In the genomic region with DNA sequence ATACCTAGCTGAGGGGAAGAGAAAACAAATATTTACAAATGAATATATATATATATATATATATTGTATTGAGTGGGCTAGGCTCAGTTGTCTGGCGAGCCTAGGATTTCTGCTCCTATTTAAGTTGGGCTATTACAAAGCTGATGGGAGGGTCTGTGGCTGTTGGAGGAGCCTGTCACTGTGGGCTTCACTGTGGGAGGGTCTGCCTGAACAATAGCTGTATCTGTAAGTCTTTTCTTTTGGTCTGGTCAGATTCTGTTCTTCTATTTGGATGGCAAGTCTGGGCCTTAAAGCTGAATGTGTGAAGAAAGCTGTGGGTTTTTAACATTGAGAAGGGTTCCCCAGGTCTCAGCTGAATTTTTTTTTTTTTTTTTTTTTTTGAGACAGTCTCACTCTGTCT, we compare ENCODE assay signal across 17 cellular contexts.
DNase-seq lines count a peak whose midpoint lies in the region.
"Had no signal": no experiment of that assay in that cellular context is flagged by ENCODE, and none has a peak within 500 bp of the region (broad histone marks: within the 10 kb centered on the region; RNA-seq: fewer than 3 reads in every experiment).

No MANE protein-coding gene starts in this region.

- DNase-seq in mesenchymal stem cell (no peak), neuronal stem cell (ENCODE audit: low spot score) (peak; percentile 20), NCI-H345 treated with DMSO at 0.1 percent for 48 hours (lab: John Stamatoyannopoulos, UW; ENCODE audit: unreplicated experiment) (no peak), NOMO-1 (lab: John Stamatoyannopoulos, UW; ENCODE audit: unreplicated experiment in 2 of 2) (no peak), NCI-H226 (no peak)
- DNase-seq in activated CD4-positive, alpha-beta T cell treated with anti-CD3 and anti-CD28 coated beads, Interleukin-2, amount 10 ng/mL, durations not matched to agents 24 days and 14 days: no peak
- DNase-seq: ACHN; BE2C; C1 segment of cervical spinal cord; CD4-positive, CD25-positive, alpha-beta regulatory T cell; CD8-positive, alpha-beta memory T cell; COR-L47; GDM1; GM23248 had no signal

- H3K14ac ChIP-seq in mesenchymal stem cell (ENCODE audit: low read length in 2 of 2) (no peak overlapping the region), neuronal stem cell (ENCODE audit: low read length) (no peak overlapping the region)

- no peak overlapping the region for H2BK5ac ChIP-seq in mesenchymal stem cell (ENCODE audit: low read depth, low read length, poor library complexity, severe bottlenecking)
- no peak overlapping the region for H2BK5ac ChIP-seq in neuronal stem cell (ENCODE audit: low read length)

- WGBS in mesenchymal stem cell: 92% methylated on average over 1 of the region's 1 CpG
- no CpG with 5 or more reads among the region's 1 CpG for WGBS in neuronal stem cell (ENCODE audit: extremely low coverage in 2 of 2, insufficient read length in 2 of 2, insufficient replicate concordance in 1 of 2), 2 donors

- H2BK120ac ChIP-seq in mesenchymal stem cell (ENCODE audit: low read depth, low read length) (no peak overlapping the region), neuronal stem cell (ENCODE audit: low read depth, low read length) (no peak overlapping the region)

- H3K4ac ChIP-seq in mesenchymal stem cell (ENCODE audit: low read depth in 1 of 2, low read length in 2 of 2): no peak overlapping the region
- H3K4ac ChIP-seq in neuronal stem cell (ENCODE audit: low read length): no peak overlapping the region

- H3K27ac Mint-ChIP-seq in activated CD4-positive, alpha-beta T cell treated with anti-CD3 and anti-CD28 coated beads, Interleukin-2, amount 10 ng/mL, durations not matched to agents 24 days and 14 days: no peak overlapping the region
- H3K27ac Mint-ChIP-seq: CD8-positive, alpha-beta memory T cell; IgD-negative memory B cell had no signal

- H3K9me3 ChIP-seq in HUES6 (ENCODE audit: control insufficient read depth, insufficient read depth, low read depth, low read length) (no peaks in the 10 kb centered on the region), mesenchymal stem cell (ENCODE audit: control insufficient read depth, low read length) (no peaks in the 10 kb centered on the region), neuronal stem cell (replicated peaks in 1 of 2; ENCODE audit: control insufficient read depth in 2 of 2, insufficient read depth in 1 of 2, low read depth in 1 of 2, low read length in 2 of 2) (no peaks in the 10 kb centered on the region)
- H3K9me3 ChIP-seq: BE2C, HAP-1 had no signal

- H3K27me3 ChIP-seq in HUES6 (ENCODE audit: control insufficient read depth, insufficient read depth, low read length) (no peaks in the 10 kb centered on the region), mesenchymal stem cell (ENCODE audit: control insufficient read depth in 1 of 2, insufficient read depth in 1 of 2, low read length in 2 of 2) (peaks cover 4 to 16% of the 10 kb centered on the region in 2 experiments), neuronal stem cell (ENCODE audit: control insufficient read depth in 3 of 3, insufficient read depth in 3 of 3, low read depth in 1 of 3, low read length in 3 of 3) (no peaks in the 10 kb centered on the region)
- H3K27me3 ChIP-seq: BE2C had no signal

- no peak overlapping the region for H2AFZ ChIP-seq in mesenchymal stem cell (ENCODE audit: low read depth, low read length)
- no peak overlapping the region for H2AFZ ChIP-seq in neuronal stem cell (ENCODE audit: low read length)
- H2AFZ ChIP-seq: GM23248 had no signal

- no peaks in the 10 kb centered on the region for H3K36me3 ChIP-seq in HUES6 (ENCODE audit: control insufficient read depth, insufficient read depth, low read length)
- H3K36me3 ChIP-seq in mesenchymal stem cell (ENCODE audit: control insufficient read depth in 1 of 2, insufficient read depth in 2 of 2, low read depth in 1 of 2, low read length in 2 of 2): no peaks in the 10 kb centered on the region
- no peaks in the 10 kb centered on the region for H3K36me3 ChIP-seq in neuronal stem cell (replicated peaks in 1 of 2; ENCODE audit: control insufficient read depth in 2 of 2, insufficient read depth in 2 of 2, low read length in 2 of 2)
- H3K36me3 ChIP-seq: BE2C, HAP-1 had no signal

- intact Hi-C loops in activated CD4-positive, alpha-beta T cell treated with anti-CD3 and anti-CD28 coated beads, Interleukin-2, amount 10 ng/mL, durations not matched to agents 24 days and 14 days (cut with micrococcal nuclease): no loop called here

- H4K91ac ChIP-seq in mesenchymal stem cell (ENCODE audit: low read length) (no peak overlapping the region), neuronal stem cell (ENCODE audit: low read depth, low read length, poor library complexity) (no peak overlapping the region)

- H3K18ac ChIP-seq in mesenchymal stem cell (ENCODE audit: low read depth in 1 of 2, low read length in 2 of 2) (no peak overlapping the region), neuronal stem cell (ENCODE audit: low read length) (no peak overlapping the region)

- no peak overlapping the region for H3K4me3 Mint-ChIP-seq in activated CD4-positive, alpha-beta T cell treated with anti-CD3 and anti-CD28 coated beads, Interleukin-2, amount 10 ng/mL, durations not matched to agents 24 days and 14 days
- H3K4me3 Mint-ChIP-seq: CD4-positive, CD25-positive, alpha-beta regulatory T cell; CD8-positive, alpha-beta memory T cell; IgD-negative memory B cell had no signal

- no peak overlapping the region for H2BK12ac ChIP-seq in mesenchymal stem cell (ENCODE audit: low read length in 2 of 2)
- H2BK12ac ChIP-seq in neuronal stem cell (ENCODE audit: low read length): no peak overlapping the region

- no peak overlapping the region for H4K8ac ChIP-seq in mesenchymal stem cell (ENCODE audit: low read length)
- no peak overlapping the region for H4K8ac ChIP-seq in neuronal stem cell (ENCODE audit: low read depth, low read length)

- no peaks in the 10 kb centered on the region for H3K9me3 Mint-ChIP-seq in activated CD4-positive, alpha-beta T cell treated with anti-CD3 and anti-CD28 coated beads, Interleukin-2, amount 10 ng/mL, durations not matched to agents 24 days and 14 days
- H3K9me3 Mint-ChIP-seq: CD8-positive, alpha-beta memory T cell; IgD-negative memory B cell had no signal

- H3K79me1 ChIP-seq in mesenchymal stem cell (replicated peaks; ENCODE audit: low read length, poor library complexity, severe bottlenecking): no peaks in the 10 kb centered on the region
- H3K79me1 ChIP-seq in neuronal stem cell (ENCODE audit: low read depth, low read length): no peaks in the 10 kb centered on the region

- no peak overlapping the region for H3K4me3 ChIP-seq in HUES6 (ENCODE audit: low read depth, low read length)
- no peak overlapping the region for H3K4me3 ChIP-seq in mesenchymal stem cell (ENCODE audit: insufficient read depth in 1 of 2, low read depth in 1 of 2, low read length in 2 of 2)
- H3K4me3 ChIP-seq in neuronal stem cell (ENCODE audit: low read length in 2 of 2): no peak overlapping the region
- H3K4me3 ChIP-seq: GM23248, HAP-1 had no signal

- no peak overlapping the region for H2BK15ac ChIP-seq in mesenchymal stem cell (ENCODE audit: low read depth, poor library complexity, severe bottlenecking)
- no peak overlapping the region for H2BK15ac ChIP-seq in neuronal stem cell (ENCODE audit: low read length)

- H3K9ac ChIP-seq in HUES6 (ENCODE audit: low read length): peak overlapping the region; percentile 45
- H3K9ac ChIP-seq in mesenchymal stem cell (ENCODE audit: low read length): no peak overlapping the region
- no peak overlapping the region for H3K9ac ChIP-seq in neuronal stem cell (ENCODE audit: low read depth, low read length, poor library complexity)
- H3K9ac ChIP-seq: GM23248 had no signal

- H3K27me3 Mint-ChIP-seq in activated CD4-positive, alpha-beta T cell treated with anti-CD3 and anti-CD28 coated beads, Interleukin-2, amount 10 ng/mL, durations not matched to agents 24 days and 14 days: no peaks in the 10 kb centered on the region
- H3K27me3 Mint-ChIP-seq: CD4-positive, CD25-positive, alpha-beta regulatory T cell had no signal

- H3K4me2 ChIP-seq in mesenchymal stem cell (ENCODE audit: low read length, poor library complexity, severe bottlenecking) (no peak overlapping the region), neuronal stem cell (ENCODE audit: insufficient read depth, low read length, poor library complexity, severe bottlenecking) (no peak overlapping the region)

- peak overlapping the region; percentile 23; the same call in 1 of the 2 replicates for H3K27ac ChIP-seq in HUES6 (ENCODE audit: low read depth, low read length)
- H3K27ac ChIP-seq in mesenchymal stem cell (ENCODE audit: low read length, poor library complexity, severe bottlenecking): no peak overlapping the region
- H3K27ac ChIP-seq in neuronal stem cell (replicated peaks; ENCODE audit: low read length): no peak overlapping the region
- H3K27ac ChIP-seq: GM23248 had no signal

- peaks cover 21% of the 10 kb centered on the region; the same call in 1 of the 2 replicates for H3K4me1 ChIP-seq in HUES6 (ENCODE audit: control insufficient read depth, insufficient read depth, low read length)
- peaks cover 2% of the 10 kb centered on the region for H3K4me1 ChIP-seq in mesenchymal stem cell (ENCODE audit: control insufficient read depth, insufficient read depth, low read depth, low read length)
- peaks cover 0 to 12% of the 10 kb centered on the region in 2 donors for H3K4me1 ChIP-seq in neuronal stem cell (ENCODE audit: control insufficient read depth in 2 of 2, insufficient read depth in 1 of 2, low read depth in 1 of 2, low read length in 2 of 2)
- H3K4me1 ChIP-seq: BE2C had no signal

- no peaks in the 10 kb centered on the region for H3K4me1 Mint-ChIP-seq in activated CD4-positive, alpha-beta T cell treated with anti-CD3 and anti-CD28 coated beads, Interleukin-2, amount 10 ng/mL, durations not matched to agents 24 days and 14 days
- H3K4me1 Mint-ChIP-seq: CD4-positive, CD25-positive, alpha-beta regulatory T cell; CD8-positive, alpha-beta memory T cell; IgD-negative memory B cell had no signal

- H3K23ac ChIP-seq in mesenchymal stem cell (ENCODE audit: low read length in 2 of 2) (no peak overlapping the region), neuronal stem cell (ENCODE audit: low read depth, low read length, poor library complexity) (no peak overlapping the region)

- no peaks in the 10 kb centered on the region for H3K36me3 Mint-ChIP-seq in activated CD4-positive, alpha-beta T cell treated with anti-CD3 and anti-CD28 coated beads, Interleukin-2, amount 10 ng/mL, durations not matched to agents 24 days and 14 days (ENCODE audit: low read depth)
- H3K36me3 Mint-ChIP-seq: CD4-positive, CD25-positive, alpha-beta regulatory T cell; CD8-positive, alpha-beta memory T cell; IgD-negative memory B cell had no signal

- H2AK5ac ChIP-seq in mesenchymal stem cell (ENCODE audit: low read length, severe bottlenecking) (peak overlapping the region; percentile 51), neuronal stem cell (ENCODE audit: low read depth, low read length) (no peak overlapping the region)
